8 cellular contexts compared by ENCODE assay signal in genomic region chr18:2337552-2338141, GRCh38.
DNase-seq lines count a peak whose midpoint lies in the region; ATAC-seq, FAIRE-seq and TF ChIP-seq lines count a peak whose summit lies in the region.

No MANE protein-coding gene starts in this region.

- no peaks in the 10 kb centered on the region for H3K79me2 ChIP-seq in keratinocyte (ENCODE audit: control insufficient read depth, insufficient read depth, low read length)

- peak; percentile 59 to 67 (median 63) for TF ChIP-seq CTCF in keratinocyte (optimal IDR thresholded peaks at IDR 0.05 in 1 of 3, IDR thresholded peaks at IDR 0.05 in 1 of 3, conservative IDR thresholded peaks at IDR 0.05 in 1 of 3; ENCODE audit: extremely low read depth in 1 of 3, insufficient read depth in 2 of 3, low read length in 3 of 3)

- H3K9me1 ChIP-seq in keratinocyte (ENCODE audit: control insufficient read depth, extremely low read depth, insufficient read depth, low read length): no peaks in the 10 kb centered on the region

- H3K27ac ChIP-seq in keratinocyte (ENCODE audit: control insufficient read depth, insufficient read depth, low read length): no peak overlapping the region

- peak; percentile 67 to 70 for ATAC-seq in stimulated activated naive B cell treated with anti-CD40 and anti-IgM and Interleukin-4, amounts not matched to agents 10 μg/mL and 1 μg/mL and 100 μg/mL, for 72 hours (replicated peaks)

- DNase-seq in DMS 273 (lab: John Stamatoyannopoulos, UW; ENCODE audit: unreplicated experiment) (peak; percentile 52), DMS 273 treated with DMSO at 0.1 percent for 48 hours (lab: John Stamatoyannopoulos, UW) (no peak), H7 (peak; percentile 41), NCI-H460 (ENCODE audit: extremely low read depth, low read depth) (peak; percentile 2), keratinocyte (ENCODE audit: low read depth, low spot score) (no peak), GOT3 (lab: John Stamatoyannopoulos, UW) (no peak)
- peak; percentile 48 for DNase-seq in activated naive CD4-positive, alpha-beta T cell treated with Interleukin-2 at 50 U/mL for 16 hours
- peak; percentile 2 for DNase-seq in stimulated activated naive B cell treated with anti-CD40 and anti-IgM and Interleukin-4, amounts not matched to agents 10 μg/mL and 1 μg/mL and 100 μg/mL, for 72 hours

- H3K27me3 ChIP-seq in H7 (ENCODE audit: control insufficient read depth, insufficient read depth, low read length): no peaks in the 10 kb centered on the region
- H3K27me3 ChIP-seq in keratinocyte (ENCODE audit: control insufficient read depth, extremely low read depth, insufficient read depth, low read length): no peaks in the 10 kb centered on the region

- H4K20me1 ChIP-seq in keratinocyte (ENCODE audit: control insufficient read depth, extremely low read depth, insufficient read depth, low read length): no peaks in the 10 kb centered on the region

- dilution Hi-C loops in keratinocyte (cut with MboI; ENCODE audit: extremely low pct_ligation_motif_present, low sequenced_read_pairs): no loop called here

- no peaks in the 10 kb centered on the region for H3K4me1 Mint-ChIP-seq in stimulated activated naive B cell treated with anti-CD40 and anti-IgM and Interleukin-4, amounts not matched to agents 10 μg/mL and 1 μg/mL and 100 μg/mL, for 72 hours

- H3K36me3 Mint-ChIP-seq in stimulated activated naive B cell treated with anti-CD40 and anti-IgM and Interleukin-4, amounts not matched to agents 10 μg/mL and 1 μg/mL and 100 μg/mL, for 72 hours: no peaks in the 10 kb centered on the region

- H3K9me3 Mint-ChIP-seq in stimulated activated naive B cell treated with anti-CD40 and anti-IgM and Interleukin-4, amounts not matched to agents 10 μg/mL and 1 μg/mL and 100 μg/mL, for 72 hours: no peaks in the 10 kb centered on the region

- H3K27ac Mint-ChIP-seq in stimulated activated naive B cell treated with anti-CD40 and anti-IgM and Interleukin-4, amounts not matched to agents 10 μg/mL and 1 μg/mL and 100 μg/mL, for 72 hours: no peak overlapping the region

- H3K4me1 ChIP-seq in keratinocyte (ENCODE audit: control insufficient read depth, extremely low read depth, insufficient read depth, low read length): no peaks in the 10 kb centered on the region

- no peak overlapping the region for H2AFZ ChIP-seq in keratinocyte (ENCODE audit: control insufficient read depth, low read length)

- H3K4me3 ChIP-seq in H7 (ENCODE audit: insufficient read depth, low read depth, low read length): no peak overlapping the region
- H3K4me3 ChIP-seq in keratinocyte (ENCODE audit: control insufficient read depth in 2 of 3, extremely low read depth in 1 of 3, insufficient read depth in 2 of 3, low read depth in 1 of 3, low read length in 3 of 3): no peak overlapping the region

- no peak overlapping the region for H3K4me2 ChIP-seq in keratinocyte (ENCODE audit: control insufficient read depth, extremely low read depth, insufficient read depth, low read depth, low read length)

- H3K36me3 ChIP-seq in H7 (replicated peaks; ENCODE audit: control insufficient read depth, insufficient read depth, low read length): no peaks in the 10 kb centered on the region
- no peaks in the 10 kb centered on the region for H3K36me3 ChIP-seq in keratinocyte (ENCODE audit: control insufficient read depth in 2 of 2, extremely low read depth in 1 of 2, insufficient read depth in 2 of 2, low read length in 2 of 2)

- H3K9me3 ChIP-seq in keratinocyte (ENCODE audit: control insufficient read depth, low read depth, low read length): no peaks in the 10 kb centered on the region

- H3K27me3 Mint-ChIP-seq in stimulated activated naive B cell treated with anti-CD40 and anti-IgM and Interleukin-4, amounts not matched to agents 10 μg/mL and 1 μg/mL and 100 μg/mL, for 72 hours: peaks cover 9 to 10% of the 10 kb centered on the region in 2 donors

- FAIRE-seq in keratinocyte (lab: Jason Lieb, UNC): peak; percentile 96

- H3K4me3 Mint-ChIP-seq in stimulated activated naive B cell treated with anti-CD40 and anti-IgM and Interleukin-4, amounts not matched to agents 10 μg/mL and 1 μg/mL and 100 μg/mL, for 72 hours: no peak overlapping the region

- no peak overlapping the region for H3K9ac ChIP-seq in keratinocyte (ENCODE audit: control insufficient read depth, extremely low read depth, insufficient read depth, low read length)

Comparison
In these comparisons a context has a peak if more than half of its experiments do, and no peak if none do; other contexts are left out.
1. DNase-seq: peak in DMS 273 (single experiment), H7 (single experiment), NCI-H460 (single experiment), activated naive CD4-positive, alpha-beta T cell treated with Interleukin-2 at 50 U/mL for 16 hours (single experiment) and stimulated activated naive B cell treated with anti-CD40 and anti-IgM and Interleukin-4, amounts not matched to agents 10 μg/mL and 1 μg/mL and 100 μg/mL, for 72 hours (single experiment); none in DMS 273 treated with DMSO at 0.1 percent for 48 hours (single experiment), keratinocyte (single experiment) and GOT3 (single experiment).